ENCODE assay signal across 19 cellular contexts in the genomic region with DNA sequence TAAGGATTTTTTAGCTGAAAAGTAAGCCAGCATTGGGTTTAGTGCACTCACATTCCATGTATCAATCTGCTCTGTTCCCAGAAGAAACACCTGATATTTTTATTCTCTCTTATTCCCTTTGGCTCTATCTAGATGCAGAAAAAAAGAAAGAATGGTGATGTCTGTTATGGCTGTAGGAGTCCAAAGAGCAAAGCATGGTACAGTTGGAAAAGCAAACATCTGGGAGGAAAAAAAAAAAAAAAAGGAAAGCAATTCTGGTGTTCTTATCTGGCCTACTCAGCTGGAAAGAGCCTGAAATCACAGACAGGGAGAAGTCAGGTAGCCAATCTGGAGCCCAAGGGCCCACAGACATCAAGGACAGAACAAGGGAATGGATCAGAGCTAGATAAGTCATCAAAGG.
"Had no signal": no experiment of that assay in that cellular context is flagged by ENCODE, and none has a peak within 500 bp of the region (broad histone marks: within the 10 kb centered on the region; RNA-seq: fewer than 3 reads in every experiment).

No MANE protein-coding gene starts in this region.

- H3K4me3 ChIP-seq: esophagus muscularis mucosa, gastrocnemius medialis, left ventricle myocardium inferior, lung, smooth muscle cell, suprapubic skin, thyroid gland, upper lobe of left lung, uterus had no signal

- ATAC-seq: gastrocnemius medialis; naive thymus-derived CD4-positive, alpha-beta T cell; right cardiac atrium; stimulated activated naive CD8-positive, alpha-beta T cell treated with anti-CD3 and anti-CD28 coated beads, Interleukin-15, Interleukin-2, amounts not matched to agents 100 U/mL and 50 U/mL, for 24 hours had no signal

- H3K9me3 ChIP-seq: esophagus muscularis mucosa, gastrocnemius medialis, left ventricle myocardium inferior, neutrophil, suprapubic skin, thyroid gland, upper lobe of left lung, uterus had no signal

- H3K27me3 Mint-ChIP-seq: progenitor cell of endocrine pancreas had no signal

- H3K27ac Mint-ChIP-seq: immature natural killer cell; naive thymus-derived CD4-positive, alpha-beta T cell; progenitor cell of endocrine pancreas had no signal

- DNase-seq: effector memory CD4-positive, alpha-beta T cell; gastrocnemius medialis; immature natural killer cell; left ventricle myocardium inferior; mesendoderm; naive thymus-derived CD4-positive, alpha-beta T cell; right cardiac atrium; stimulated activated CD4-positive, alpha-beta T cell treated with anti-CD3 and anti-CD28 coated beads, Interleukin-2, amount 100 ng/mL, for 48 hours; stimulated activated naive CD8-positive, alpha-beta T cell treated with anti-CD3 and anti-CD28 coated beads, Interleukin-15, Interleukin-2, amounts not matched to agents 100 U/mL and 50 U/mL, for 24 hours; upper lobe of left lung; uterus had no signal

- H3K27ac ChIP-seq: epithelial cell of prostate, esophagus muscularis mucosa, gastrocnemius medialis, left ventricle myocardium inferior, neutrophil, suprapubic skin, thyroid gland, upper lobe of left lung, uterus had no signal

- H3K4me1 Mint-ChIP-seq: immature natural killer cell had no signal

- H3K4me3 Mint-ChIP-seq: immature natural killer cell; naive thymus-derived CD4-positive, alpha-beta T cell had no signal

- H3K27me3 ChIP-seq: esophagus muscularis mucosa, gastrocnemius medialis, neutrophil, suprapubic skin, thyroid gland, upper lobe of left lung, uterus had no signal

- H3K4me1 ChIP-seq: suprapubic skin, thyroid gland, upper lobe of left lung, uterus had no signal

- H3K36me3 ChIP-seq: esophagus muscularis mucosa, gastrocnemius medialis, left ventricle myocardium inferior, neutrophil, suprapubic skin, thyroid gland, upper lobe of left lung, uterus had no signal
